Comparison of ENCODE assay signal across 1 cellular context in genomic region chr7:1933066-1933835, GRCh38.
TF ChIP-seq lines count a peak whose summit lies in the region.

No MANE protein-coding gene starts in this region.

TF ChIP-seq in GM23338, 12 proteins besides CTCF, POLR2A, EP300 and RAD21:
- TF ChIP-seq, protein P1, sequence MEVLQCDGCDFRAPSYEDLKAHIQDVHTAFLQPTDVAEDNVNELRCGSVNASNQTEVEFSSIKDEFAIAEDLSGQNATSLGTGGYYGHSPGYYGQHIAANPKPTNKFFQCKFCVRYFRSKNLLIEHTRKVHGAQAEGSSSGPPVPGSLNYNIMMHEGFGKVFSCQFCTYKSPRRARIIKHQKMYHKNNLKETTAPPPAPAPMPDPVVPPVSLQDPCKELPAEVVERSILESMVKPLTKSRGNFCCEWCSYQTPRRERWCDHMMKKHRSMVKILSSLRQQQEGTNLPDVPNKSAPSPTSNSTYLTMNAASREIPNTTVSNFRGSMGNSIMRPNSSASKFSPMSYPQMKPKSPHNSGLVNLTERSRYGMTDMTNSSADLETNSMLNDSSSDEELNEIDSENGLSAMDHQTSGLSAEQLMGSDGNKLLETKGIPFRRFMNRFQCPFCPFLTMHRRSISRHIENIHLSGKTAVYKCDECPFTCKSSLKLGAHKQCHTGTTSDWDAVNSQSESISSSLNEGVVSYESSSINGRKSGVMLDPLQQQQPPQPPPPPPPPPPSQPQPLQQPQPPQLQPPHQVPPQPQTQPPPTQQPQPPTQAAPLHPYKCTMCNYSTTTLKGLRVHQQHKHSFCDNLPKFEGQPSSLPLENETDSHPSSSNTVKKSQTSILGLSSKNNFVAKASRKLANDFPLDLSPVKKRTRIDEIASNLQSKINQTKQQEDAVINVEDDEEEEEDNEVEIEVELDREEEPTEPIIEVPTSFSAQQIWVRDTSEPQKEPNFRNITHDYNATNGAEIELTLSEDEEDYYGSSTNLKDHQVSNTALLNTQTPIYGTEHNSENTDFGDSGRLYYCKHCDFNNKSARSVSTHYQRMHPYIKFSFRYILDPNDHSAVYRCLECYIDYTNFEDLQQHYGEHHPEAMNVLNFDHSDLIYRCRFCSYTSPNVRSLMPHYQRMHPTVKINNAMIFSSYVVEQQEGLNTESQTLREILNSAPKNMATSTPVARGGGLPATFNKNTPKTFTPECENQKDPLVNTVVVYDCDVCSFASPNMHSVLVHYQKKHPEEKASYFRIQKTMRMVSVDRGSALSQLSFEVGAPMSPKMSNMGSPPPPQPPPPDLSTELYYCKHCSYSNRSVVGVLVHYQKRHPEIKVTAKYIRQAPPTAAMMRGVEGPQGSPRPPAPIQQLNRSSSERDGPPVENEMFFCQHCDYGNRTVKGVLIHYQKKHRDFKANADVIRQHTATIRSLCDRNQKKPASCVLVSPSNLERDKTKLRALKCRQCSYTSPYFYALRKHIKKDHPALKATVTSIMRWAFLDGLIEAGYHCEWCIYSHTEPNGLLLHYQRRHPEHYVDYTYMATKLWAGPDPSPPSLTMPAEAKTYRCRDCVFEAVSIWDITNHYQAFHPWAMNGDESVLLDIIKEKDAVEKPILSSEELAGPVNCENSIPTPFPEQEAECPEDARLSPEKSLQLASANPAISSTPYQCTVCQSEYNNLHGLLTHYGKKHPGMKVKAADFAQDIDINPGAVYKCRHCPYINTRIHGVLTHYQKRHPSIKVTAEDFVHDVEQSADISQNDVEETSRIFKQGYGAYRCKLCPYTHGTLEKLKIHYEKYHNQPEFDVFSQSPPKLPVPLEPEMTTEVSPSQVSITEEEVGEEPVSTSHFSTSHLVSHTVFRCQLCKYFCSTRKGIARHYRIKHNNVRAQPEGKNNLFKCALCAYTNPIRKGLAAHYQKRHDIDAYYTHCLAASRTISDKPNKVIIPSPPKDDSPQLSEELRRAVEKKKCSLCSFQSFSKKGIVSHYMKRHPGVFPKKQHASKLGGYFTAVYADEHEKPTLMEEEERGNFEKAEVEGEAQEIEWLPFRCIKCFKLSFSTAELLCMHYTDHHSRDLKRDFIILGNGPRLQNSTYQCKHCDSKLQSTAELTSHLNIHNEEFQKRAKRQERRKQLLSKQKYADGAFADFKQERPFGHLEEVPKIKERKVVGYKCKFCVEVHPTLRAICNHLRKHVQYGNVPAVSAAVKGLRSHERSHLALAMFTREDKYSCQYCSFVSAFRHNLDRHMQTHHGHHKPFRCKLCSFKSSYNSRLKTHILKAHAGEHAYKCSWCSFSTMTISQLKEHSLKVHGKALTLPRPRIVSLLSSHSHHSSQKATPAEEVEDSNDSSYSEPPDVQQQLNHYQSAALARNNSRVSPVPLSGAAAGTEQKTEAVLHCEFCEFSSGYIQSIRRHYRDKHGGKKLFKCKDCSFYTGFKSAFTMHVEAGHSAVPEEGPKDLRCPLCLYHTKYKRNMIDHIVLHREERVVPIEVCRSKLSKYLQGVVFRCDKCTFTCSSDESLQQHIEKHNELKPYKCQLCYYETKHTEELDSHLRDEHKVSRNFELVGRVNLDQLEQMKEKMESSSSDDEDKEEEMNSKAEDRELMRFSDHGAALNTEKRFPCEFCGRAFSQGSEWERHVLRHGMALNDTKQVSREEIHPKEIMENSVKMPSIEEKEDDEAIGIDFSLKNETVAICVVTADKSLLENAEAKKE (CRISPR knock-in tag; IDR thresholded peaks at IDR 0.05) = no peak
- TF ChIP-seq ZNF331 (CRISPR knock-in tag; IDR thresholded peaks at IDR 0.05; ENCODE audit: low read depth) (no peak), STAT1 (IDR thresholded peaks at IDR 0.05; ENCODE audit: unreplicated experiment) (no peak), POLR2AphosphoS5 (IDR thresholded peaks at IDR 0.05; ENCODE audit: low read depth) (no peak), NANOG (IDR thresholded peaks at IDR 0.05; ENCODE audit: borderline replicate concordance) (no peak), JUNB (IDR thresholded peaks at IDR 0.05; ENCODE audit: unreplicated experiment) (no peak), CREB1 (CRISPR knock-in tag; IDR thresholded peaks at IDR 0.05; ENCODE audit: low read depth) (no peak), ETS1 (IDR thresholded peaks at IDR 0.05) (no peak), EZH2phosphoT487 (IDR thresholded peaks at IDR 0.05; ENCODE audit: unreplicated experiment) (no peak), ZNF114 (CRISPR knock-in tag; IDR thresholded peaks at IDR 0.05) (no peak), EZH2 (IDR thresholded peaks at IDR 0.05; ENCODE audit: low read depth, unreplicated experiment) (no peak)
- TF ChIP-seq, protein P2, sequence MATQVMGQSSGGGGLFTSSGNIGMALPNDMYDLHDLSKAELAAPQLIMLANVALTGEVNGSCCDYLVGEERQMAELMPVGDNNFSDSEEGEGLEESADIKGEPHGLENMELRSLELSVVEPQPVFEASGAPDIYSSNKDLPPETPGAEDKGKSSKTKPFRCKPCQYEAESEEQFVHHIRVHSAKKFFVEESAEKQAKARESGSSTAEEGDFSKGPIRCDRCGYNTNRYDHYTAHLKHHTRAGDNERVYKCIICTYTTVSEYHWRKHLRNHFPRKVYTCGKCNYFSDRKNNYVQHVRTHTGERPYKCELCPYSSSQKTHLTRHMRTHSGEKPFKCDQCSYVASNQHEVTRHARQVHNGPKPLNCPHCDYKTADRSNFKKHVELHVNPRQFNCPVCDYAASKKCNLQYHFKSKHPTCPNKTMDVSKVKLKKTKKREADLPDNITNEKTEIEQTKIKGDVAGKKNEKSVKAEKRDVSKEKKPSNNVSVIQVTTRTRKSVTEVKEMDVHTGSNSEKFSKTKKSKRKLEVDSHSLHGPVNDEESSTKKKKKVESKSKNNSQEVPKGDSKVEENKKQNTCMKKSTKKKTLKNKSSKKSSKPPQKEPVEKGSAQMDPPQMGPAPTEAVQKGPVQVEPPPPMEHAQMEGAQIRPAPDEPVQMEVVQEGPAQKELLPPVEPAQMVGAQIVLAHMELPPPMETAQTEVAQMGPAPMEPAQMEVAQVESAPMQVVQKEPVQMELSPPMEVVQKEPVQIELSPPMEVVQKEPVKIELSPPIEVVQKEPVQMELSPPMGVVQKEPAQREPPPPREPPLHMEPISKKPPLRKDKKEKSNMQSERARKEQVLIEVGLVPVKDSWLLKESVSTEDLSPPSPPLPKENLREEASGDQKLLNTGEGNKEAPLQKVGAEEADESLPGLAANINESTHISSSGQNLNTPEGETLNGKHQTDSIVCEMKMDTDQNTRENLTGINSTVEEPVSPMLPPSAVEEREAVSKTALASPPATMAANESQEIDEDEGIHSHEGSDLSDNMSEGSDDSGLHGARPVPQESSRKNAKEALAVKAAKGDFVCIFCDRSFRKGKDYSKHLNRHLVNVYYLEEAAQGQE (IDR thresholded peaks at IDR 0.05; ENCODE audit: unreplicated experiment) = no peak
